Comparison of ENCODE assay signal across 3 cellular contexts in the genomic region with DNA sequence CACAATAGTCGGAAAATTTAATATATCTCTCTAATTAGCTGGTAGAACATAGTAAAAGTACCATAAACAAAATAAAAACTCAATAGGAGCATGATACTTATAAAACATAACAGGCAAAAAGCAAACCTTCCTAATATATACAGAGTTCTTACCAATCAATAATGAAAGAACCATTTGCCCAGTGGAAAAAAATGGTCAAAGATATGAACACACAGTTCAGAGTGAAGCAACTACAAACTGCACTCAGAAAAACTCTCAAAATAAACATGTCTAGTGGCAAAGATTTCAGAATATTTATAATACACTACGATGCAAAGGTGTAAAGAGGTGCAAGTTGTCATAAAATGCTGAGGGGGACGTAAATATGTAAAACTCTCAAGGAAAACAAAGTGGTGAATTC.
"Had no signal": no experiment of that assay in that cellular context is flagged by ENCODE, and none has a peak within 500 bp of the region (broad histone marks: within the 10 kb centered on the region; RNA-seq: fewer than 3 reads in every experiment).

No MANE protein-coding gene starts in this region.

- DNase-seq: GDM1, GF-D8 had no signal

- H3K4me3 ChIP-seq: GM12878 had no signal

- ATAC-seq: GM12878 had no signal
